8 cellular contexts compared by ENCODE assay signal in the genomic region with DNA sequence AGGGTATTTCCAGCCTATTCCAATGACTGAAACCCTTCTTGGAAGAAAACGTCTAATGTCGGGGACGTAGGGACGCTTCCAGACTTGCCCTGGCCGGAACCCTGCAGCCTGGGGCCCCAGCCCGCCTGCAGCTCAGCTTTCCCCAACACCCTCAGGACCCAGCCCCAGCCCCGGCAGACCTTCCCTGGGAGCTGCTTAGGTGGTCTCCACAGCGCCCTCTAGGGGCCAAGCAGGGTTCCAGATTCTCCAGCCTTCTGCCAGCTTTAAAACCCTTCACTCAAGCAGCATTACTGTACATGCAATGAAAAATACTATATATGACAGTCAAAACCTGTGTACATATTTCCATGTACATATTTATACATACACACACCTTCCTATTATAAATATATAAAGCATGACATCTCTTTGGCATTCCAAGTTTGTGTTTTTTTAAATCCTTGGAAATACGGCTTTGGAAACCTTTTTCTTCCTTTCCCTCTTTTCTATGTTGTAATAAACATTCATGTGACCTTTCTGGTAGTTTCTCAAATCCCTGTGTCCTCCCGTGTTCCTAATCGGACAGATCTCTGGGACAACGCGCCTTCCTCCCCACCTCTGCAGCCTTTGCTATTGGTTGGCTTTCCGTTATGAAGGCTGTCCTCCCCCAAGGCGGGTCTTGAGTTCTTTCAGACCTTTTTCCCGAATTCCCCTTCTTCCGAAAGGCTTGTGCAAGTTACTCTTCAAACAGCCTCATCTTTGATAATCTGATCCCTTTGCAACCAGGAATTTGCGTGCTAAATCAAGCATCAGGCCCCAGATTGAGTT.
DNase-seq lines count a peak whose midpoint lies in the region; FAIRE-seq and TF ChIP-seq lines count a peak whose summit lies in the region.

No MANE protein-coding gene starts in this region.

- H3K36me3 ChIP-seq in SU-DHL-6 (ENCODE audit: low read length) (no peaks in the 10 kb centered on the region), left ventricle myocardium inferior (no peaks in the 10 kb centered on the region), small intestine (ENCODE audit: control insufficient read depth in 2 of 2, insufficient read depth in 2 of 2, low read length in 2 of 2) (no peaks in the 10 kb centered on the region)

- H3K27ac ChIP-seq in SU-DHL-6 (ENCODE audit: low read depth, low read length) (no peak overlapping the region), left ventricle myocardium inferior (replicated peaks) (no peak overlapping the region), small intestine (ENCODE audit: low read depth in 1 of 2, low read length in 1 of 2) (no peak overlapping the region)

- H3K79me2 ChIP-seq in SU-DHL-6 (ENCODE audit: insufficient read depth, low read length): no peaks in the 10 kb centered on the region

- no peak overlapping the region for H3K4me2 ChIP-seq in SU-DHL-6 (ENCODE audit: low read depth, low read length, poor library complexity, severe bottlenecking)

- H2AFZ ChIP-seq in SU-DHL-6 (ENCODE audit: low read depth, low read length, severe bottlenecking): no peak overlapping the region

- DNase-seq in NCI-H524 (lab: John Stamatoyannopoulos, UW): peak; percentile 34 to 63
- no peak for DNase-seq in NCI-H524 treated with DMSO at 0.1 percent for 48 hours (lab: John Stamatoyannopoulos, UW)
- peak; percentile 50 for DNase-seq in LoVo (ENCODE audit: low spot score)
- DNase-seq in activated naive CD8-positive, alpha-beta T cell treated with anti-CD3 and anti-CD28 coated beads, Interleukin-2, amount 50 U/mL, for 16 hours (ENCODE audit: low read depth, low spot score): peak; percentile 43
- peak; percentile 64 for DNase-seq in left ventricle myocardium inferior
- DNase-seq in small intestine: peak; percentile 66
- DNase-seq in ureter (ENCODE audit: low spot score): no peak

- no peak overlapping the region for H3K9ac ChIP-seq in SU-DHL-6 (ENCODE audit: low read length)

- no peak for FAIRE-seq in small intestine (lab: Jason Lieb, UNC)

- TF ChIP-seq CTCF in SU-DHL-6 (IDR thresholded peaks at IDR 0.05; ENCODE audit: insufficient read depth, low read length, poor library complexity, severe bottlenecking) (peak; percentile 96), left ventricle myocardium inferior (IDR thresholded peaks at IDR 0.05; ENCODE audit: borderline replicate concordance) (peak; percentile 86)

- H3K9me3 ChIP-seq in SU-DHL-6 (ENCODE audit: insufficient read depth, low read length): no peaks in the 10 kb centered on the region
- H3K9me3 ChIP-seq in left ventricle myocardium inferior (replicated peaks): no peaks in the 10 kb centered on the region
- no peaks in the 10 kb centered on the region for H3K9me3 ChIP-seq in small intestine (ENCODE audit: control insufficient read depth, low read depth)

- no peaks in the 10 kb centered on the region for H3K27me3 ChIP-seq in SU-DHL-6 (ENCODE audit: low read length)
- H3K27me3 ChIP-seq in left ventricle myocardium inferior (ENCODE audit: low read depth): no peaks in the 10 kb centered on the region
- no peaks in the 10 kb centered on the region for H3K27me3 ChIP-seq in small intestine (ENCODE audit: control insufficient read depth in 2 of 2, insufficient read depth in 2 of 2, low read length in 2 of 2)

- H3K4me1 ChIP-seq in left ventricle myocardium inferior: peaks cover 42% of the 10 kb centered on the region
- no peaks in the 10 kb centered on the region for H3K4me1 ChIP-seq in small intestine (ENCODE audit: control insufficient read depth in 2 of 2, insufficient read depth in 1 of 2, low read depth in 1 of 2, low read length in 1 of 2)

- no peaks in the 10 kb centered on the region for H3F3A ChIP-seq in SU-DHL-6 (ENCODE audit: insufficient read depth)

- intact Hi-C loops in left ventricle myocardium inferior (cut with micrococcal nuclease): loop anchor here (10.0 kb wide), 1 partner anchor 64 kb away; the partner anchor contains the start of gene STUM

- 57 to 60% (median 58%) methylated on average over 18 of the region's 18 CpGs for WGBS in small intestine, 3 donors

- H3K4me3 ChIP-seq in SU-DHL-6 (ENCODE audit: insufficient read depth, low read length, poor library complexity, severe bottlenecking) (no peak overlapping the region), left ventricle myocardium inferior (no peak overlapping the region), small intestine (ENCODE audit: low read depth in 1 of 2, low read length in 2 of 2) (no peak overlapping the region)

- no peaks in the 10 kb centered on the region for H4K20me1 ChIP-seq in SU-DHL-6 (ENCODE audit: low read depth, low read length)

- H3K9me2 ChIP-seq in SU-DHL-6 (replicated peaks; ENCODE audit: insufficient read depth, low read length): no peaks in the 10 kb centered on the region

Comparison
In these comparisons a context has a peak if more than half of its experiments do, and no peak if none do; other contexts are left out.
1. DNase-seq: peak in NCI-H524 (2 of 2), LoVo (single experiment), activated naive CD8-positive, alpha-beta T cell treated with anti-CD3 and anti-CD28 coated beads, Interleukin-2, amount 50 U/mL, for 16 hours (single experiment), left ventricle myocardium inferior (single experiment) and small intestine (single experiment); none in NCI-H524 treated with DMSO at 0.1 percent for 48 hours (single experiment) and ureter (single experiment).